In genomic region chr6:34302929-34303328, GRCh38 we compare ENCODE assay signal across 29 cellular contexts.
"Had no signal": no experiment of that assay in that cellular context is flagged by ENCODE, and none has a peak within 500 bp of the region (broad histone marks: within the 10 kb centered on the region; RNA-seq: fewer than 3 reads in every experiment).

No MANE protein-coding gene starts in this region.

- ATAC-seq: activated naive CD4-positive, alpha-beta T cell treated with anti-CD3 and anti-CD28 coated beads, Interleukin-2, amount 50 U/mL, for 72 hours; activated T-cell treated with anti-CD3 and anti-CD28 coated beads, Interleukin-2, amount 50 U/mL, for 72 hours; esophagus mucosa; WTC11 had no signal

- H3K9me3 ChIP-seq: ascending aorta, breast epithelium, colonic mucosa had no signal

- H3K27me3 ChIP-seq: ascending aorta, breast epithelium, cardiac muscle cell, colonic mucosa, dorsolateral prefrontal cortex had no signal

- H3K27ac ChIP-seq: breast epithelium, cardiac muscle cell, colonic mucosa had no signal

- H3K36me3 ChIP-seq: ascending aorta, breast epithelium, cardiac muscle cell, colonic mucosa had no signal

- H3K4me3 ChIP-seq: ascending aorta, breast epithelium, cardiac muscle cell, colonic mucosa, dorsolateral prefrontal cortex had no signal

- DNase-seq: activated CD4-positive, alpha-beta memory T cell treated with anti-CD3 and anti-CD28 coated beads, Interleukin-2, amount 10 ng/mL, durations not matched to agents 7 days and 5 days; activated CD4-positive, alpha-beta T cell treated with anti-CD3 and anti-CD28 coated beads for 1 hour; activated CD4-positive, alpha-beta T cell treated with anti-CD3 and anti-CD28 coated beads for 4 hours; activated CD4-positive, alpha-beta T cell treated with anti-CD3 and anti-CD28 coated beads, Interleukin-2, amount 10 ng/mL, durations not matched to agents 7 days and 5 days; activated CD4-positive, alpha-beta T cell treated with anti-CD3 and anti-CD28 coated beads, Interleukin-2, amount 50 U/mL, for 4 hours; activated CD8-positive, alpha-beta memory T cell treated with anti-CD3 and anti-CD28 coated beads, Interleukin-2, amount 50 U/mL, for 48 hours; activated gamma-delta T cell; activated naive CD4-positive, alpha-beta T cell; activated naive CD4-positive, alpha-beta T cell treated with anti-CD3 and anti-CD28 coated beads, Interleukin-2, amount 10 ng/mL, durations not matched to agents 7 days and 5 days; activated naive CD8-positive, alpha-beta T cell treated with anti-CD3 and anti-CD28 coated beads, Interleukin-2, amount 10 ng/mL, durations not matched to agents 7 days and 5 days; activated T-cell treated with anti-CD3 and anti-CD28 coated beads for 4 hours; activated T-cell treated with anti-CD3 and anti-CD28 coated beads, Interleukin-2, amount 50 U/mL, for 24 hours; activated T-cell treated with anti-CD3 and anti-CD28 coated beads, Interleukin-2, amount 50 U/mL, for 72 hours; central memory CD4-positive, alpha-beta T cell; cerebellar nuclear complex; colonic mucosa; dorsolateral prefrontal cortex; effector memory CD4-positive, alpha-beta T cell; endodermal cell; foreskin fibroblast; glutamatergic neuron; T-helper 2 cell had no signal

- H3K4me1 ChIP-seq: colonic mucosa had no signal

- FAIRE-seq: frontal cortex had no signal
